ENCODE assay signal across 12 cellular contexts in the genomic region with DNA sequence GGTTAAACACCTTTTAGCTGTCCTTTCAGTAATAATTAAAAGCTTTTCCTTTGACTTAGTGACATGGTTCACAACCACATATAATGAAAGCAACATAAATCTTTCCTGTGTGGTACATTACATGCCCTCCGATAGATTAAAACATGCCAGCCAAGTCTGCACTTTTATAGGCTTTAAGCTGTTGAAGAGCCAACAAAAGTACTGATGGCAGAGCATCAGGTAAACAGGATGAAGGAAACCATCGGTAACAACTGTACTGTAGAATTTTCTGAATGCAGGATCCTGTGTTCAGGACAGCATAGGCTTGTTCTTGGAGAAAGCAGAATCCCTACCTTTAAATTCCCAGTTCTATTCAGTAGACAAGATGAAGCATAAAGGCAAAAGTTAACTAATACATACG.
"Had no signal": no experiment of that assay in that cellular context is flagged by ENCODE, and none has a peak within 500 bp of the region (broad histone marks: within the 10 kb centered on the region; RNA-seq: fewer than 3 reads in every experiment).

No MANE protein-coding gene starts in this region.

- H3K27ac ChIP-seq: gastroesophageal sphincter, heart right ventricle, lower lobe of right lung, ovary, stomach, testis, upper lobe of right lung had no signal

- H3K4me1 ChIP-seq: lower lobe of right lung, testis, upper lobe of right lung had no signal

- H3K9me3 ChIP-seq: gastroesophageal sphincter, heart right ventricle, lower lobe of right lung, ovary, stomach, testis, upper lobe of right lung had no signal

- ATAC-seq: gastroesophageal sphincter, heart right ventricle, left cardiac atrium, lower lobe of right lung, upper lobe of right lung had no signal

- H3K4me3 ChIP-seq: gastroesophageal sphincter, heart right ventricle, lower lobe of right lung, ovary, stomach, testis, upper lobe of right lung had no signal

- DNase-seq: activated effector memory CD4-positive, alpha-beta T cell treated with Interleukin-2 at 50 U/mL for 16 hours; heart right ventricle; left cardiac atrium; lower lobe of right lung; midbrain; ovary; stimulated activated CD4-positive, alpha-beta T cell treated with anti-CD3 and anti-CD28 coated beads, Interleukin-12 subunit alpha, Interleukin-12 subunit beta, amount 100 ng/mL, for 4 hours; stimulated activated CD4-positive, alpha-beta T cell treated with anti-CD3 and anti-CD28 coated beads, Interleukin-2, amount 100 ng/mL, for 24 hours; stomach; testis; upper lobe of right lung had no signal

- H3K27me3 ChIP-seq: gastroesophageal sphincter, heart right ventricle, ovary, stomach, testis, upper lobe of right lung had no signal

- H3K36me3 ChIP-seq: gastroesophageal sphincter, heart right ventricle, lower lobe of right lung, ovary, stomach, upper lobe of right lung had no signal
